11 cellular contexts compared by ENCODE assay signal in the genomic region with DNA sequence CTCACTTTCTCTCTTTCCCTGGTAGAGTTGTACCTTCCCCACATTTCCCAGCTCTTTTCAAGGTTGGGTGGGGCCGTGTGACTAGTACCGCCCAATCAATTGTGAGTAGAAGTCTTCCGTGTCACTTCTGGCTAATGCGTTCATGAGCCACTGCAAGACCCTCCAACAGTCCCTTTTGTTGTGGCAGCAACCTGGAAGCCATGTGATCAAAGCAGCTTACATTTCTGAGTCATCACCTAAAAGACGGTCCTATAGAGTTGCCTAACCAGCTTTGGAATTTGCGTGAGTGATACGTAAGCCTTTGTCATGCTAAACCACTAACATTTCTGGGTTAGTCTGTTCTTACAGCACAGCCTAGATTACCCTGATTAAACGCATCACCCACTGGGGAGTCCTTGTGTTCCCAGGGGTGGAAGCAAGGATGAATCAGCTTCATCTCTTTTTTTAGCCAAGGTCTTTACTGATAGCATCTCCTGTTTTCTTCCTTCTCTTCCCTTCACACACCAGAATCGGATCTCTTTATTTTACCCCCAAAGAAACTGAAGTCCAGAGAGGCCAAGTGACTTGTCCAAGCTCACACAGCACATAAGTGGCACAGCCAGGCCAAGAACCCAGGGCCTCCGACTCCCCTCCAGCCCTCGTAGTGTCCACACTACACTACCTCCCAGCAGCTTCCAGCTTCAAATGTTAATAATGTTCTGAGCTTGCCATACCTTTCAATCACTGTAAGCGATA.
DNase-seq lines count a peak whose midpoint lies in the region; ATAC-seq, FAIRE-seq and TF ChIP-seq lines count a peak whose summit lies in the region.
"Had no signal": no experiment of that assay in that cellular context is flagged by ENCODE, and none has a peak within 500 bp of the region (broad histone marks: within the 10 kb centered on the region; RNA-seq: fewer than 3 reads in every experiment).

No MANE protein-coding gene starts in this region.

- no peaks in the 10 kb centered on the region for H3K36me3 ChIP-seq in H1 (ENCODE audit: control insufficient read depth in 2 of 4, insufficient read depth in 4 of 4, low read length in 3 of 4)
- no peaks in the 10 kb centered on the region for H3K36me3 ChIP-seq in osteoblast (ENCODE audit: insufficient read depth, low read length)
- H3K36me3 ChIP-seq: cardiac muscle cell had no signal

- H4K91ac ChIP-seq in H1 (replicated peaks; ENCODE audit: insufficient read length, low read length), result peak overlapping the region; percentile 19

- no peaks in the 10 kb centered on the region for H3K9me3 ChIP-seq in H1 (ENCODE audit: insufficient read depth in 2 of 2, low read depth in 1 of 2, low read length in 1 of 2)
- H3K9me3 ChIP-seq in osteoblast (ENCODE audit: low read depth, low read length), result no peaks in the 10 kb centered on the region

- peak overlapping the region; percentile 88; the same call in 1 of the 2 replicates for H2BK12ac ChIP-seq in H1 (ENCODE audit: low read depth, low read length)

- H3K23ac ChIP-seq in H1 (ENCODE audit: insufficient read length), result no peak overlapping the region

- peak in 1 of 2 experiments; percentile 86; a peak in 2 of 3 replicates for TF ChIP-seq EP300 in H1 (IDR thresholded peaks at IDR 0.05; ENCODE audit: borderline replicate concordance in 1 of 2, low read depth in 2 of 2, low read length in 2 of 2)

- no peaks in the 10 kb centered on the region for H3K79me1 ChIP-seq in H1 (ENCODE audit: low read depth, low read length)

- H3K18ac ChIP-seq in H1 (ENCODE audit: extremely low read depth, low read length), result peak overlapping the region; percentile 0

- no peak overlapping the region for H3K56ac ChIP-seq in H1 (replicated peaks; ENCODE audit: insufficient read length, low read depth, low read length)

- H3K4me1 ChIP-seq in H1 (replicated peaks in 1 of 4; ENCODE audit: control insufficient read depth in 3 of 4, insufficient read depth in 4 of 4, low read length in 3 of 4) (peaks cover 4 to 16% (median 11%) of the 10 kb centered on the region in 4 experiments; a peak in 6 of 7 replicates), osteoblast (ENCODE audit: insufficient read depth, low read length) (peaks cover 18% of the 10 kb centered on the region)

- H2AFZ ChIP-seq in H1 (ENCODE audit: low read length) (peak overlapping the region; percentile 37; the same call in 1 of the 2 replicates), osteoblast (ENCODE audit: low read length) (peak overlapping the region; percentile 50)

- TF ChIP-seq RAD21 in H1 (IDR thresholded peaks at IDR 0.05 in 1 of 2, conservative IDR thresholded peaks at IDR 0.05 in 1 of 2; ENCODE audit: low read depth in 2 of 2, low read length in 2 of 2), result peak in 1 of 2 experiments; percentile 11; a peak in 1 of 4 replicates

- peak overlapping the region; percentile 77; the same call in 1 of the 2 replicates for H2BK5ac ChIP-seq in H1 (ENCODE audit: low read depth, low read length)

- CTCF ChIA-PET in H1 (lab: Charles Lee; ENCODE audit: partially characterized antibody), result interaction anchor here (0.7 to 1.8 kb wide), 4 partner anchors 9 to 292 kb away, joined by 3 to 4 read pairs (median 3); no protein-coding TSS in a partner anchor

- no peak for TF ChIP-seq CTCF in H1 (IDR thresholded peaks at IDR 0.05; ENCODE audit: control extremely low read depth in 1 of 3, insufficient read depth in 1 of 3, low read depth in 1 of 3, low read length in 3 of 3)
- TF ChIP-seq CTCF in osteoblast (IDR thresholded peaks at IDR 0.05; ENCODE audit: extremely low read depth, low read depth, low read length), result no peak

- peak; percentile 83 for DNase-seq in GM04504 (ENCODE audit: low read depth)
- peak; percentile 59 for DNase-seq in NCI-H460 (ENCODE audit: extremely low read depth, low read depth)
- DNase-seq in H1 (ENCODE audit: low read depth in 1 of 2, low spot score in 2 of 2), result peak; percentile 57 to 67
- DNase-seq in osteoblast (ENCODE audit: insufficient read length, low spot score, missing footprints), result peak; percentile 85
- DNase-seq in cerebellar cortex (ENCODE audit: low spot score), result no peak
- no peak for DNase-seq in central memory CD4-positive, alpha-beta T cell
- DNase-seq: occipital lobe, SHP77 had no signal

- H3K4me2 ChIP-seq in H1 (ENCODE audit: insufficient read depth in 1 of 2, low read depth in 2 of 2, low read length in 2 of 2), result peak overlapping the region; percentile 5 to 29; a peak in 3 of 4 replicates
- H3K4me2 ChIP-seq in osteoblast (ENCODE audit: insufficient read depth, low read length), result peak overlapping the region; percentile 41

- ATAC-seq in HG02981 (IDR thresholded peaks at IDR 0.05; ENCODE audit: unreplicated experiment), result no peak
- ATAC-seq in GM21515 (IDR thresholded peaks at IDR 0.05; ENCODE audit: unreplicated experiment), result no peak

- H2BK15ac ChIP-seq in H1 (ENCODE audit: low read length), result no peak overlapping the region

- WGBS in H1 (ENCODE audit: extremely low coverage in 1 of 2, insufficient coverage in 1 of 2, insufficient read length in 1 of 2, insufficient replicate concordance in 2 of 2, low coverage in 1 of 2, low lambda C conversion rate in 2 of 2, missing lambda C conversion rate in 1 of 2), 2 experiments, result 37% methylated on average over 12 of the region's 12 CpGs; no CpG with 5 or more reads in 1 of the 2 experiments

- FAIRE-seq in H1 (lab: Jason Lieb, UNC), result peak; percentile 88

- H3K79me2 ChIP-seq in H1 (ENCODE audit: control insufficient read depth in 1 of 2, insufficient read depth in 2 of 2, low read length in 2 of 2), result no peaks in the 10 kb centered on the region
- no peaks in the 10 kb centered on the region for H3K79me2 ChIP-seq in osteoblast (ENCODE audit: insufficient read depth, low read length)

- H3K27me3 ChIP-seq in H1 (replicated peaks in 1 of 4; ENCODE audit: control insufficient read depth in 3 of 4, extremely low read depth in 1 of 4, insufficient read depth in 3 of 4, low read length in 3 of 4) (no peaks in the 10 kb centered on the region), osteoblast (ENCODE audit: insufficient read depth, low read length) (no peaks in the 10 kb centered on the region)
- H3K27me3 ChIP-seq: cardiac muscle cell had no signal

- no peak overlapping the region for H3K9ac ChIP-seq in H1 (replicated peaks in 1 of 4; ENCODE audit: extremely low read depth in 1 of 4, low read depth in 3 of 4, low read length in 3 of 4)

- no peak overlapping the region for H4K5ac ChIP-seq in H1 (ENCODE audit: insufficient read length, low read depth, low read length)

- POLR2A ChIA-PET in H1 (lab: Charles Lee; ENCODE audit: partially characterized antibody), result interaction anchor here (1.0 to 1.5 kb wide), 5 partner anchors 10 to 363 kb away, joined by 3 to 7 read pairs (median 3); no protein-coding TSS in a partner anchor

- H4K20me1 ChIP-seq in H1 (replicated peaks in 1 of 2; ENCODE audit: control insufficient read depth in 1 of 2, insufficient read depth in 2 of 2, low read length in 2 of 2) (no peaks in the 10 kb centered on the region), osteoblast (ENCODE audit: insufficient read depth, low read length) (no peaks in the 10 kb centered on the region)

- no peak overlapping the region for H2AK5ac ChIP-seq in H1 (ENCODE audit: low read depth, low read length)

- H3K4ac ChIP-seq in H1 (replicated peaks; ENCODE audit: insufficient read length, low read depth, low read length), result no peak overlapping the region

- no peak; a peak in 1 of 3 replicates for TF ChIP-seq POLR2A in H1 (IDR thresholded peaks at IDR 0.05; ENCODE audit: control extremely low read depth in 1 of 2, low read depth in 2 of 2, low read length in 2 of 2)

- H3K4me3 ChIP-seq in H1 (ENCODE audit: extremely low read depth in 1 of 4, insufficient read depth in 2 of 4, low read depth in 3 of 4, low read length in 4 of 4), result peak overlapping the region in 1 of 4 experiments; percentile 12; a peak in 1 of 8 replicates
- H3K4me3 ChIP-seq in osteoblast (ENCODE audit: insufficient read depth, low read length), result peak overlapping the region; percentile 18
- H3K4me3 ChIP-seq: cardiac muscle cell had no signal

- no peak overlapping the region for H4K8ac ChIP-seq in H1 (ENCODE audit: extremely low read depth, insufficient read depth, low read length)

- no peaks in the 10 kb centered on the region; the same call in 1 of the 2 replicates for H3K23me2 ChIP-seq in H1 (ENCODE audit: low read depth, low read length)

- H2BK20ac ChIP-seq in H1 (ENCODE audit: low read length), result peak overlapping the region; percentile 64; the same call in 1 of the 2 replicates

- H3K27ac ChIP-seq in H1 (ENCODE audit: low read depth, low read length), result peak overlapping the region; percentile 74
- peak overlapping the region; percentile 90 for H3K27ac ChIP-seq in osteoblast (ENCODE audit: low read depth, low read length)
- H3K27ac ChIP-seq: cardiac muscle cell had no signal

- no peak overlapping the region for H2BK120ac ChIP-seq in H1 (replicated peaks; ENCODE audit: low read depth, low read length)

- no peak overlapping the region for H3K14ac ChIP-seq in H1 (ENCODE audit: insufficient read length)

TF ChIP-seq in H1, 55 proteins besides CTCF, POLR2A, EP300 and RAD21 (continues in another document):
- 0 out of 4 replicates have a peak, but pooled peaks of 1 of the 2 experiments have one; percentile 40 for TF ChIP-seq HDAC2 (IDR thresholded peaks at IDR 0.05; ENCODE audit: borderline replicate concordance in 1 of 2, low read depth in 2 of 2, low read length in 2 of 2)
- TF ChIP-seq FOSL1 (IDR thresholded peaks at IDR 0.05; ENCODE audit: insufficient read depth, low read depth, low read length), result no peak

Comparison
In these comparisons a context has a peak if more than half of its experiments do, and no peak if none do; other contexts are left out.
1. DNase-seq: peak in GM04504 (single experiment), NCI-H460 (single experiment), H1 (2 of 2) and osteoblast (single experiment); none in cerebellar cortex (single experiment) and central memory CD4-positive, alpha-beta T cell (single experiment).